17 cellular contexts compared by ENCODE assay signal in genomic region chr10:23614483-23614882, GRCh38.
A peak's percentile ranks its signal among the peaks of the same experiment; 100 is the strongest.
DNase-seq lines count a peak whose midpoint lies in the region; ATAC-seq and TF ChIP-seq lines count a peak whose summit lies in the region.
"Had no signal": no experiment of that assay in that cellular context is flagged by ENCODE, and none has a peak within 500 bp of the region (broad histone marks: within the 10 kb centered on the region; RNA-seq: fewer than 3 reads in every experiment).

No MANE protein-coding gene starts in this region.

- no peak for TF ChIP-seq RAD21 in neural cell (conservative IDR thresholded peaks at IDR 0.05)

- ATAC-seq in GM19023 (IDR thresholded peaks at IDR 0.05; ENCODE audit: unreplicated experiment) (peak; percentile 52), GM21737 (IDR thresholded peaks at IDR 0.05; ENCODE audit: unreplicated experiment) (peak; percentile 51), HG03196 (IDR thresholded peaks at IDR 0.05; ENCODE audit: unreplicated experiment) (peak; percentile 42)
- ATAC-seq: left ventricle myocardium superior had no signal

- DNase-seq in substantia nigra (lab: John Stamatoyannopoulos, UW) (no peak), NCI-H2081 treated with DMSO at 0.1 percent for 48 hours (lab: John Stamatoyannopoulos, UW) (no peak)
- no peak for DNase-seq in activated CD8-positive, alpha-beta memory T cell treated with anti-CD3 and anti-CD28 coated beads, Interleukin-2, amount 50 U/mL, for 4 hours
- DNase-seq: activated CD4-positive, CD25-positive, alpha-beta regulatory T cell; activated effector memory CD4-positive, alpha-beta T cell treated with anti-CD3 and anti-CD28 coated beads, Interleukin-2, amount 50 U/mL, for 16 hours; foreskin melanocyte; HCEC 1CT; left ventricle myocardium superior; NCI-H2171; ovary; Right ventricle myocardium superior; stimulated activated CD4-positive, alpha-beta T cell treated with anti-CD3 and anti-CD28 coated beads, Interleukin-4, amount 100 ng/mL, for 24 hours; thyroid gland had no signal

- no peak overlapping the region for H3K9ac ChIP-seq in neural cell (ENCODE audit: low read length)

- H2AFZ ChIP-seq in neural cell (ENCODE audit: low read depth, low read length) = no peak overlapping the region

- no peaks in the 10 kb centered on the region for H3K36me3 ChIP-seq in neural cell (ENCODE audit: insufficient read depth, low read length)
- H3K36me3 ChIP-seq: ovary, thyroid gland had no signal

- H3K4me3 ChIP-seq in neural cell (ENCODE audit: low read length) = no peak overlapping the region
- H3K4me3 ChIP-seq: ovary, thyroid gland had no signal

- H4K20me1 ChIP-seq in neural cell (ENCODE audit: insufficient read depth) = no peaks in the 10 kb centered on the region

- no peak for TF ChIP-seq CTCF in neural cell (IDR thresholded peaks at IDR 0.05; ENCODE audit: poor library complexity, severe bottlenecking)

- no peak overlapping the region for H3K27ac ChIP-seq in neural cell (ENCODE audit: low read length)
- H3K27ac ChIP-seq in substantia nigra (ENCODE audit: low read depth, low read length, poor library complexity, severe bottlenecking) = no peak overlapping the region
- H3K27ac ChIP-seq: ovary, thyroid gland had no signal

- H3K9me3 ChIP-seq in neural cell (ENCODE audit: low read length) = no peaks in the 10 kb centered on the region
- H3K9me3 ChIP-seq: ovary, thyroid gland had no signal

- no peaks in the 10 kb centered on the region for H3K27me3 ChIP-seq in neural cell (ENCODE audit: insufficient read depth, low read depth, low read length)
- H3K27me3 ChIP-seq: ovary, thyroid gland had no signal

- peak; percentile 42 for TF ChIP-seq EP300 in neural cell (conservative IDR thresholded peaks at IDR 0.05; ENCODE audit: poor library complexity, severe bottlenecking)

- no peaks in the 10 kb centered on the region for H3K9me2 ChIP-seq in neural cell (ENCODE audit: insufficient read depth, low read length)

- no peaks in the 10 kb centered on the region for H3F3A ChIP-seq in neural cell (ENCODE audit: insufficient read depth, low read length, poor library complexity, severe bottlenecking)

- H3K4me2 ChIP-seq in neural cell (ENCODE audit: low read length) = no peak overlapping the region

- no peaks in the 10 kb centered on the region for H3K79me2 ChIP-seq in neural cell (replicated peaks; ENCODE audit: insufficient read depth, low read length)

TF ChIP-seq in neural cell, 6 proteins besides CTCF, POLR2A, EP300 and RAD21:
- no peak for TF ChIP-seq SMC3 (conservative IDR thresholded peaks at IDR 0.05; ENCODE audit: poor library complexity)
TF ChIP-seq in neural cell: peak in this region for 0.
